Comparison of ENCODE assay signal across 8 cellular contexts in genomic region chr1:112673589-112674439, GRCh38. TPM values are rescaled to one million over a fixed set of nuclear protein-coding genes. Genes with fewer than 3 reads are reported as not detected.
A peak's percentile ranks its signal among the peaks of the same experiment; 100 is the strongest.
DNase-seq lines count a peak whose midpoint lies in the region; ATAC-seq and TF ChIP-seq lines count a peak whose summit lies in the region.

No MANE protein-coding gene starts in this region.

- intact Hi-C loops in thyroid gland (cut with DNase I) = no loop called here

- H3K9me3 ChIP-seq in SJCRH30 (replicated peaks) = no peaks in the 10 kb centered on the region
- H3K9me3 ChIP-seq in ectodermal cell (ENCODE audit: control insufficient read depth, low read length) = no peaks in the 10 kb centered on the region
- no peaks in the 10 kb centered on the region for H3K9me3 ChIP-seq in thyroid gland

- peak; percentile 2 for ATAC-seq in HG02870 (IDR thresholded peaks at IDR 0.05; ENCODE audit: unreplicated experiment)

- no peak for TF ChIP-seq POLR2A in thyroid gland (IDR thresholded peaks at IDR 0.05)

- DNase-seq in NCI-H1694 treated with DMSO at 0.1 percent for 48 hours (lab: John Stamatoyannopoulos, UW) (peak; percentile 7), NCI-H1694 (lab: John Stamatoyannopoulos, UW) (no peak), SJCRH30 (peak in 1 of 2 experiments; percentile 43), medulla oblongata (ENCODE audit: extremely low spot score) (peak; percentile 63), thyroid gland (peak; percentile 26 to 29), middle frontal gyrus (ENCODE audit: extremely low spot score, low spot score) (no peak)

- H3K27me3 ChIP-seq in SJCRH30 (no peaks in the 10 kb centered on the region), ectodermal cell (ENCODE audit: control insufficient read depth, insufficient read depth, low read length, poor library complexity, severe bottlenecking) (no peaks in the 10 kb centered on the region), thyroid gland (no peaks in the 10 kb centered on the region)

- H3K4me3 ChIP-seq in SJCRH30 (peak overlapping the region; percentile 88), ectodermal cell (ENCODE audit: insufficient read depth, low read depth, low read length) (peak overlapping the region; percentile 88), thyroid gland (replicated peaks in 1 of 3) (peak overlapping the region; percentile 70 to 81 (median 80))

- H3K27ac ChIP-seq in SJCRH30 (peak overlapping the region; percentile 81), ectodermal cell (ENCODE audit: insufficient read depth, low read depth, low read length, poor library complexity, severe bottlenecking) (peak overlapping the region; percentile 56), thyroid gland (peak overlapping the region; percentile 79 to 92 (median 89))

- peaks cover 19% of the 10 kb centered on the region; the same call in 1 of the 2 replicates for H3K36me3 ChIP-seq in SJCRH30
- peaks cover 18% of the 10 kb centered on the region for H3K36me3 ChIP-seq in ectodermal cell (ENCODE audit: control insufficient read depth, insufficient read depth, low read length)
- H3K36me3 ChIP-seq in thyroid gland = peaks cover 13 to 17% of the 10 kb centered on the region in 2 donors

- TF ChIP-seq CTCF in thyroid gland (IDR thresholded peaks at IDR 0.05) = peak in 4 of 6 experiments; percentile 28 to 48 (median 43)

- WGBS in ectodermal cell, 2 experiments = 18 to 26% methylated on average over 16 to 18 of the region's 18 CpGs
- WGBS in thyroid gland, 2 donors = 6 to 7% methylated on average over 18 of the region's 18 CpGs

- H3K4me1 ChIP-seq in SJCRH30 (no peaks in the 10 kb centered on the region; the same call in 1 of the 2 replicates), ectodermal cell (ENCODE audit: control insufficient read depth, insufficient read depth, low read length) (peaks cover 4% of the 10 kb centered on the region), thyroid gland (peaks cover 4 to 15% of the 10 kb centered on the region in 2 donors)

RNA-seq across cellular contexts. Expression of gene MOV10, which starts 0.6 kb away (rescaled TPM):
- total RNA-seq in SJCRH30 (2014; rRNA removed; shearing (Covaris generic)) = 35.4 and 45.7 TPM in 2 replicates
- 71.8 TPM for polyA plus RNA-seq in ectodermal cell (2013, experiment 1 of 4)
- polyA plus RNA-seq in ectodermal cell (2013, experiment 2 of 4) = 73.5 TPM
- polyA plus RNA-seq in ectodermal cell (2013, experiment 3 of 4) = 69.1 TPM
- 73.8 TPM for polyA plus RNA-seq in ectodermal cell (2013, experiment 4 of 4)
- total RNA-seq in thyroid gland = 10 to 100 TPM; 20.2 to 27.7 (median 27.5) TPM

RNA-seq across cellular contexts. Expression of gene RHOC, which starts 33.1 kb away (rescaled TPM):
- 72.4 and 87.5 TPM in 2 replicates for total RNA-seq in SJCRH30 (2014; rRNA removed; shearing (Covaris generic))
- 42.2 TPM for polyA plus RNA-seq in ectodermal cell (2013, experiment 1 of 4)
- polyA plus RNA-seq in ectodermal cell (2013, experiment 2 of 4) = 52.4 TPM
- polyA plus RNA-seq in ectodermal cell (2013, experiment 3 of 4) = 45.9 TPM
- polyA plus RNA-seq in ectodermal cell (2013, experiment 4 of 4) = 55.5 TPM
- 100 to 1,000 TPM; 125 to 188 (median 175) TPM for total RNA-seq in thyroid gland

RNA-seq across cellular contexts. Expression of gene PPM1J, which starts 41.3 kb away (rescaled TPM):
- 0.85 and 1.2 TPM in 2 replicates for total RNA-seq in SJCRH30 (2014; rRNA removed; shearing (Covaris generic))
- polyA plus RNA-seq in ectodermal cell (2013, experiment 1 of 4) = 1.8 TPM
- 1.7 TPM for polyA plus RNA-seq in ectodermal cell (2013, experiment 2 of 4)
- 0.91 TPM for polyA plus RNA-seq in ectodermal cell (2013, experiment 3 of 4)
- 1.1 TPM for polyA plus RNA-seq in ectodermal cell (2013, experiment 4 of 4)
- total RNA-seq in thyroid gland = 1 to 10 TPM; 1.7 to 4.8 (median 3.0) TPM

RNA-seq across cellular contexts. Expression of gene CAPZA1, which starts 54.2 kb away (rescaled TPM):
- total RNA-seq in SJCRH30 (2014; rRNA removed; shearing (Covaris generic)) = 188 and 211 TPM in 2 replicates
- polyA plus RNA-seq in ectodermal cell (2013, experiment 1 of 4) = 153 TPM
- 149 TPM for polyA plus RNA-seq in ectodermal cell (2013, experiment 2 of 4)
- 116 TPM for polyA plus RNA-seq in ectodermal cell (2013, experiment 3 of 4)
- 124 TPM for polyA plus RNA-seq in ectodermal cell (2013, experiment 4 of 4)
- total RNA-seq in thyroid gland = 100 to 1,000 TPM; 106 to 162 (median 130) TPM

RNA-seq across cellular contexts. Expression of gene ST7L, which starts 54.9 kb away (rescaled TPM):
- 24.2 and 24.8 TPM in 2 replicates for total RNA-seq in SJCRH30 (2014; rRNA removed; shearing (Covaris generic))
- polyA plus RNA-seq in ectodermal cell (2013, experiment 1 of 4) = 19.3 TPM
- polyA plus RNA-seq in ectodermal cell (2013, experiment 2 of 4) = 26.8 TPM
- 21.6 TPM for polyA plus RNA-seq in ectodermal cell (2013, experiment 3 of 4)
- polyA plus RNA-seq in ectodermal cell (2013, experiment 4 of 4) = 22.4 TPM
- total RNA-seq in thyroid gland = 10 to 100 TPM; 27.3 to 46.4 (median 44.9) TPM

Comparison
In these comparisons a context has a peak if more than half of its experiments do, and no peak if none do; other contexts are left out.
1. DNase-seq: peak in NCI-H1694 treated with DMSO at 0.1 percent for 48 hours (single experiment), medulla oblongata (single experiment) and thyroid gland (2 of 2); none in NCI-H1694 (single experiment) and middle frontal gyrus (single experiment).
2. Peak in every context shown above with its lines, with median percentiles within 50 percentile points of each other: H3K27ac ChIP-seq and H3K4me3 ChIP-seq.